ENCODE assay signal across 8 cellular contexts in the genomic region with DNA sequence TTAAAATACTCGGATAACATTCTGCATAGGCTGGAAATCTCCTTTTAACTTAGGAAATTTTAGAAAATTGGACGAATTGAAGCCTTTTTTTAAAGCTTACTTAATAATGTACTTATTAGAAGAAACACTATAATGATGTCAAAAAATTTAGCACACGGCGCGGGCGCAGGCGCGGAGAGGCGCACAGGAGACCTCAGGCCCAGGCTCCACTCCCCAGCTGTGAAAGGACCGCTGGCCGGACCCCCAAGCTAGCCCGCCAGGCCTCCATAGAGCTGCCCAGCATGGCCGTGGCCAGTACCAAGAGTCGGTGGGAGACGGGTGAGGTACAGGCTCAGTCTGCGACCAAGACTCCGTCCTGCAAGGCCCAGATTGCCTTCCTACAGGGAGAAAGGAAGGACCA.
DNase-seq lines count a peak whose midpoint lies in the region; ATAC-seq and TF ChIP-seq lines count a peak whose summit lies in the region.
"Not testable (repeated sequence)": the region's sequence is repeated elsewhere in the genome, so short reads cannot be mapped to it uniquely, and the experiment has no call there.

No MANE protein-coding gene starts in this region.

- not testable (repeated sequence) for TF ChIP-seq CTCF in activated CD8-positive, alpha-beta T cell treated with anti-CD3 and anti-CD28 coated beads for 36 hours (IDR thresholded peaks at IDR 0.05)

- POLR2A ChIA-PET in T-cell (lab: Charles Lee); activated CD8-positive, alpha-beta T cell treated with anti-CD3 and anti-CD28 coated beads for 36 hours (lab: Charles Lee); naive thymus-derived CD4-positive, alpha-beta T cell (lab: Charles Lee): not testable (repeated sequence)

- not testable (repeated sequence) for H3K36me3 ChIP-seq in BLaER1; naive thymus-derived CD4-positive, alpha-beta T cell (ENCODE audit: control insufficient read depth in 2 of 3, insufficient read depth in 3 of 3, low read length in 3 of 3)

- ATAC-seq in T-cell (replicated peaks in 1 of 4); activated CD8-positive, alpha-beta T cell treated with anti-CD3 and anti-CD28 coated beads for 36 hours; central memory CD8-positive, alpha-beta T cell (replicated peaks; ENCODE audit: extremely low read depth, poor library complexity, severe bottlenecking); naive thymus-derived CD4-positive, alpha-beta T cell; stimulated activated effector memory CD8-positive, alpha-beta T cell treated with anti-CD3 and anti-CD28 coated beads, Interleukin-12 subunit alpha, Interleukin-12 subunit beta, amount 100 ng/mL, for 72 hours: not testable (repeated sequence)

- not testable (repeated sequence) for H4K20me1 ChIP-seq in BLaER1

- DNase-seq in T-cell; activated CD8-positive, alpha-beta T cell treated with anti-CD3 and anti-CD28 coated beads for 36 hours; activated naive CD4-positive, alpha-beta T cell treated with anti-CD3 and anti-CD28 coated beads for 36 hours; central memory CD8-positive, alpha-beta T cell (ENCODE audit: low spot score in 2 of 2); naive thymus-derived CD4-positive, alpha-beta T cell; stimulated activated effector memory CD8-positive, alpha-beta T cell treated with anti-CD3 and anti-CD28 coated beads, Interleukin-12 subunit alpha, Interleukin-12 subunit beta, amount 100 ng/mL, for 72 hours (ENCODE audit: low spot score in 2 of 2): not testable (repeated sequence)

- H3K9ac ChIP-seq in BLaER1 = peak overlapping the region; percentile 71

- not testable (repeated sequence) for H3K9me3 ChIP-seq in BLaER1; naive thymus-derived CD4-positive, alpha-beta T cell (ENCODE audit: control insufficient read depth in 2 of 3, low read length in 3 of 3)

- peaks cover 6 to 15% (median 8%) of the 10 kb centered on the region in 3 donors for H3K4me1 Mint-ChIP-seq in IgD-negative memory B cell
- not testable (repeated sequence) for H3K4me1 Mint-ChIP-seq in T-cell; activated CD8-positive, alpha-beta T cell treated with anti-CD3 and anti-CD28 coated beads for 36 hours (ENCODE audit: low read depth); activated naive CD4-positive, alpha-beta T cell treated with anti-CD3 and anti-CD28 coated beads for 36 hours (ENCODE audit: low read depth); central memory CD8-positive, alpha-beta T cell; stimulated activated effector memory CD8-positive, alpha-beta T cell treated with anti-CD3 and anti-CD28 coated beads, Interleukin-12 subunit alpha, Interleukin-12 subunit beta, amount 100 ng/mL, for 72 hours
- H3K4me1 Mint-ChIP-seq in naive thymus-derived CD4-positive, alpha-beta T cell = peaks cover 6 to 12% (median 8%) of the 10 kb centered on the region in 7 donors

- H3K4me3 ChIP-seq in BLaER1 = peak overlapping the region; percentile 64; the same call in 1 of the 2 replicates
- H3K4me3 ChIP-seq in naive thymus-derived CD4-positive, alpha-beta T cell (ENCODE audit: low read length) = not testable (repeated sequence)

- not testable (repeated sequence) for H3K9me3 Mint-ChIP-seq in IgD-negative memory B cell; T-cell; activated CD8-positive, alpha-beta T cell treated with anti-CD3 and anti-CD28 coated beads for 36 hours; activated naive CD4-positive, alpha-beta T cell treated with anti-CD3 and anti-CD28 coated beads for 36 hours; central memory CD8-positive, alpha-beta T cell; naive thymus-derived CD4-positive, alpha-beta T cell; stimulated activated effector memory CD8-positive, alpha-beta T cell treated with anti-CD3 and anti-CD28 coated beads, Interleukin-12 subunit alpha, Interleukin-12 subunit beta, amount 100 ng/mL, for 72 hours

- peak overlapping the region; percentile 79 for H3K27ac ChIP-seq in BLaER1
- H3K27ac ChIP-seq in naive thymus-derived CD4-positive, alpha-beta T cell (ENCODE audit: low read depth, low read length) = not testable (repeated sequence)

- H3K4me2 ChIP-seq in BLaER1 = peak overlapping the region; percentile 82

- H3K27me3 ChIP-seq in BLaER1; naive thymus-derived CD4-positive, alpha-beta T cell (ENCODE audit: control insufficient read depth in 2 of 2, insufficient read depth in 2 of 2, low read length in 2 of 2): not testable (repeated sequence)

- peak overlapping the region; percentile 65 to 97 (median 82) for H3K4me3 Mint-ChIP-seq in IgD-negative memory B cell
- peak overlapping the region in 2 of 3 donors; percentile 50 to 66 for H3K4me3 Mint-ChIP-seq in T-cell
- H3K4me3 Mint-ChIP-seq in activated CD8-positive, alpha-beta T cell treated with anti-CD3 and anti-CD28 coated beads for 36 hours = peak overlapping the region; percentile 60
- peak overlapping the region; percentile 76 for H3K4me3 Mint-ChIP-seq in activated naive CD4-positive, alpha-beta T cell treated with anti-CD3 and anti-CD28 coated beads for 36 hours
- peak overlapping the region; percentile 58 for H3K4me3 Mint-ChIP-seq in central memory CD8-positive, alpha-beta T cell
- peak overlapping the region in 9 of 10 donors; percentile 20 to 84 (median 73) for H3K4me3 Mint-ChIP-seq in naive thymus-derived CD4-positive, alpha-beta T cell
- peak overlapping the region; percentile 37 for H3K4me3 Mint-ChIP-seq in stimulated activated effector memory CD8-positive, alpha-beta T cell treated with anti-CD3 and anti-CD28 coated beads, Interleukin-12 subunit alpha, Interleukin-12 subunit beta, amount 100 ng/mL, for 72 hours

- H3K27me3 Mint-ChIP-seq in IgD-negative memory B cell (peaks cover 11% of the 10 kb centered on the region), T-cell (peaks cover 35 to 54% of the 10 kb centered on the region in 2 donors)
- H3K27me3 Mint-ChIP-seq in activated CD8-positive, alpha-beta T cell treated with anti-CD3 and anti-CD28 coated beads for 36 hours = peaks cover 33% of the 10 kb centered on the region
- H3K27me3 Mint-ChIP-seq in activated naive CD4-positive, alpha-beta T cell treated with anti-CD3 and anti-CD28 coated beads for 36 hours (ENCODE audit: low read depth) = peaks cover 32% of the 10 kb centered on the region
- peaks cover 48% of the 10 kb centered on the region for H3K27me3 Mint-ChIP-seq in central memory CD8-positive, alpha-beta T cell
- H3K27me3 Mint-ChIP-seq in naive thymus-derived CD4-positive, alpha-beta T cell = peaks cover 43 to 59% (median 54%) of the 10 kb centered on the region in 5 donors

- not testable (repeated sequence) for H3K36me3 Mint-ChIP-seq in IgD-negative memory B cell; T-cell; activated CD8-positive, alpha-beta T cell treated with anti-CD3 and anti-CD28 coated beads for 36 hours (ENCODE audit: low read depth); activated naive CD4-positive, alpha-beta T cell treated with anti-CD3 and anti-CD28 coated beads for 36 hours (ENCODE audit: low read depth); central memory CD8-positive, alpha-beta T cell (ENCODE audit: insufficient read depth); naive thymus-derived CD4-positive, alpha-beta T cell; stimulated activated effector memory CD8-positive, alpha-beta T cell treated with anti-CD3 and anti-CD28 coated beads, Interleukin-12 subunit alpha, Interleukin-12 subunit beta, amount 100 ng/mL, for 72 hours

- CTCF ChIA-PET in T-cell (lab: Charles Lee) = interaction anchor here in 1 of 2 donors (0.9 kb wide), 1 partner anchor 52 kb away, joined by 4 read pairs; no protein-coding TSS in a partner anchor
- CTCF ChIA-PET in activated CD8-positive, alpha-beta T cell treated with anti-CD3 and anti-CD28 coated beads for 36 hours (lab: Charles Lee) = interaction anchor here (1.5 to 1.9 kb wide), 2 partner anchors 20 to 22 kb away, joined by 4 read pairs; no protein-coding TSS in a partner anchor
- CTCF ChIA-PET in activated naive CD4-positive, alpha-beta T cell treated with anti-CD3 and anti-CD28 coated beads for 36 hours (lab: Charles Lee) = interaction anchor here (0.8 to 1.0 kb wide), 2 partner anchors 12 to 20 kb away, joined by 3 read pairs; no protein-coding TSS in a partner anchor
- CTCF ChIA-PET in naive thymus-derived CD4-positive, alpha-beta T cell (lab: Charles Lee) = interaction anchor here (0.6 to 0.7 kb wide), 2 partner anchors 22 to 1768 kb away, joined by 3 to 6 read pairs; no protein-coding TSS in a partner anchor

- H3K27ac Mint-ChIP-seq in IgD-negative memory B cell = peak overlapping the region in 2 of 3 donors; percentile 81 to 96
- H3K27ac Mint-ChIP-seq in T-cell; activated CD8-positive, alpha-beta T cell treated with anti-CD3 and anti-CD28 coated beads for 36 hours; activated naive CD4-positive, alpha-beta T cell treated with anti-CD3 and anti-CD28 coated beads for 36 hours; central memory CD8-positive, alpha-beta T cell (ENCODE audit: low read depth); naive thymus-derived CD4-positive, alpha-beta T cell; stimulated activated effector memory CD8-positive, alpha-beta T cell treated with anti-CD3 and anti-CD28 coated beads, Interleukin-12 subunit alpha, Interleukin-12 subunit beta, amount 100 ng/mL, for 72 hours: not testable (repeated sequence)

- intact Hi-C loops in activated CD8-positive, alpha-beta T cell treated with anti-CD3 and anti-CD28 coated beads for 36 hours (cut with micrococcal nuclease); naive thymus-derived CD4-positive, alpha-beta T cell (cut with micrococcal nuclease): not testable (repeated sequence)
- intact Hi-C loops in activated naive CD4-positive, alpha-beta T cell treated with anti-CD3 and anti-CD28 coated beads for 36 hours (cut with micrococcal nuclease) = loop anchor here (10.0 kb wide), 1 partner anchor 268 kb away; a partner anchor contains a TSS

- peaks cover 27% of the 10 kb centered on the region for H3K4me1 ChIP-seq in BLaER1
- H3K4me1 ChIP-seq in naive thymus-derived CD4-positive, alpha-beta T cell (ENCODE audit: control insufficient read depth in 2 of 2, insufficient read depth in 2 of 2, low read length in 2 of 2) = not testable (repeated sequence)
